In the genomic region with DNA sequence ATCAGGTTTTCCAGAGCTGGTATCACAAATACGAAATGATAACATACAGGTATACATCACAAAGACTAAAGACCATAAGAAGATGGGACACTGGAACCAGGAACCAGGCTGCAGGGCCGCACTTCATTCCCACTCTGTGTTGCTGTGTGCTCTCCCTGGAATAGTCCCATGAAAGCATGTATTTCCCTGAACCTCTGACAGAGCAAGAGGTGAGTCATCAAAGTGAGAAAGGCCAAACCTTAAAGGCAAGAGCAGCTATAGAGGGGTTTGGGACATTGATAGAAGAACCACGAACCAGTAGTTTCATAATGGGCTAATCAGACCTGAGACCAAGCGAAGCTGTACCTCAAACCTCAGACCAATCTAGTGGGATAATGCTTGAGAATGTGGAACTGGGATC, we compare ENCODE assay signal across 23 cellular contexts.
A peak's percentile ranks its signal among the peaks of the same experiment; 100 is the strongest.
DNase-seq lines count a peak whose midpoint lies in the region; FAIRE-seq and TF ChIP-seq lines count a peak whose summit lies in the region.
"Had no signal": no experiment of that assay in that cellular context is flagged by ENCODE, and none has a peak within 500 bp of the region (broad histone marks: within the 10 kb centered on the region; RNA-seq: fewer than 3 reads in every experiment).

No MANE protein-coding gene starts in this region.

- H3K79me2 ChIP-seq in mesendoderm (ENCODE audit: control insufficient read depth, insufficient read depth, low read length) (no peaks in the 10 kb centered on the region), PC-9 (ENCODE audit: low read depth) (no peaks in the 10 kb centered on the region)
- H3K79me2 ChIP-seq: parathyroid adenoma had no signal

- no peak overlapping the region for H3K56ac ChIP-seq in mesendoderm (ENCODE audit: low read length)

- no CpG with 5 or more reads among the region's 4 CpGs for WGBS in mesendoderm (ENCODE audit: extremely low coverage, insufficient coverage, low lambda C conversion rate)

- no TSS peak for BruUV-seq in PC-9 (replicated peaks; lab: Mats Ljungman, UMichigan)

- H4K5ac ChIP-seq in mesendoderm (ENCODE audit: low read length): no peak overlapping the region

- H3K36me3 ChIP-seq in bronchial epithelial cell (ENCODE audit: control insufficient read depth, insufficient read depth, low read length) (no peaks in the 10 kb centered on the region), mesendoderm (ENCODE audit: control insufficient read depth, insufficient read depth, low read length) (no peaks in the 10 kb centered on the region), PC-9 (ENCODE audit: low read depth) (no peaks in the 10 kb centered on the region)
- H3K36me3 ChIP-seq: HAP-1, Peyer's patch, sigmoid colon, upper lobe of left lung had no signal

- no peak overlapping the region for H3K27ac ChIP-seq in mesendoderm (ENCODE audit: low read depth, low read length)
- no peak overlapping the region for H3K27ac ChIP-seq in PC-9
- H3K27ac ChIP-seq: parathyroid adenoma, Peyer's patch, sigmoid colon, SK-N-MC, upper lobe of left lung had no signal

- intact Hi-C loops in PC-9 (cut with micrococcal nuclease; ENCODE audit: unreplicated experiment): no loop called here

- no peak overlapping the region for H2AFZ ChIP-seq in PC-9
- H2AFZ ChIP-seq: parathyroid adenoma had no signal

- no peaks in the 10 kb centered on the region for H3F3A ChIP-seq in PC-9 (ENCODE audit: insufficient read depth, low read depth)

- CTCF ChIA-PET in PC-9 (lab: Charles Lee): no interaction called here

- H3K4me3 ChIP-seq in bronchial epithelial cell (ENCODE audit: low read depth, low read length) (no peak overlapping the region), mesendoderm (ENCODE audit: low read length) (no peak overlapping the region), PC-9 (no peak overlapping the region)
- H3K4me3 ChIP-seq: GM12878, HAP-1, mucosa of descending colon, Peyer's patch, sigmoid colon, SK-N-MC, upper lobe of left lung had no signal

- H3K27me3 ChIP-seq in bronchial epithelial cell (ENCODE audit: control insufficient read depth, insufficient read depth, low read length) (no peaks in the 10 kb centered on the region), mesendoderm (ENCODE audit: insufficient read depth, low read length, poor library complexity) (no peaks in the 10 kb centered on the region), PC-9 (ENCODE audit: insufficient read depth, low read depth) (no peaks in the 10 kb centered on the region)
- H3K27me3 ChIP-seq: Peyer's patch, sigmoid colon, upper lobe of left lung had no signal

- TF ChIP-seq CTCF in bronchial epithelial cell (IDR thresholded peaks at IDR 0.05; ENCODE audit: insufficient read depth, low read length, severe bottlenecking) (no peak), PC-9 (conservative IDR thresholded peaks at IDR 0.05) (no peak)

- H3K23ac ChIP-seq in mesendoderm (ENCODE audit: low read length): no peak overlapping the region

- H3K18ac ChIP-seq in mesendoderm (ENCODE audit: low read length): no peak overlapping the region

- H4K8ac ChIP-seq in mesendoderm (ENCODE audit: low read depth, low read length): no peak overlapping the region

- no peak overlapping the region for H2BK5ac ChIP-seq in mesendoderm (ENCODE audit: low read length)

- H3K9ac ChIP-seq in mesendoderm (ENCODE audit: low read length): no peak overlapping the region
- H3K9ac ChIP-seq: parathyroid adenoma had no signal

- H2AK5ac ChIP-seq in mesendoderm (ENCODE audit: low read length): no peak overlapping the region

- H3K9me2 ChIP-seq in PC-9 (ENCODE audit: insufficient read depth): no peaks in the 10 kb centered on the region

- POLR2A ChIA-PET in PC-9 (lab: Charles Lee; ENCODE audit: unreplicated experiment): no interaction called here

- H2BK15ac ChIP-seq in mesendoderm (replicated peaks; ENCODE audit: low read depth): no peak overlapping the region

- H4K20me1 ChIP-seq in PC-9 (ENCODE audit: insufficient read depth): no peaks in the 10 kb centered on the region

- H2BK120ac ChIP-seq in mesendoderm (ENCODE audit: low read depth, low read length): no peak overlapping the region

- H3K4me1 ChIP-seq in mesendoderm (ENCODE audit: control insufficient read depth, low read depth, low read length) (no peaks in the 10 kb centered on the region), PC-9 (replicated peaks; ENCODE audit: insufficient read depth) (no peaks in the 10 kb centered on the region)
- H3K4me1 ChIP-seq: HAP-1, Peyer's patch, upper lobe of left lung had no signal

- no peak overlapping the region for H3K4me2 ChIP-seq in mesendoderm (ENCODE audit: low read length)
- H3K4me2 ChIP-seq in PC-9: no peak overlapping the region

- no peak overlapping the region for H3K4ac ChIP-seq in mesendoderm (ENCODE audit: low read depth, low read length)

- DNase-seq in EH (ENCODE audit: low read depth) (peak; percentile 66), NCI-H226 (peak; percentile 22), bronchial epithelial cell (ENCODE audit: low read depth) (peak; percentile 53), mesendoderm (peak; percentile 16), PC-9 (no peak), HT-29 (ENCODE audit: low spot score) (no peak), putamen (ENCODE audit: low spot score) (no peak)
- DNase-seq: activated CD4-positive, alpha-beta T cell treated with anti-CD3 and anti-CD28 coated beads, Interleukin-2, amount 50 U/mL, for 4 hours; activated gamma-delta T cell; CD4-positive, alpha-beta T cell; cortex of kidney; Karpas-422; mucosa of descending colon; NCI-H1092 treated with DMSO at 0.1 percent for 48 hours; NCI-H2029 treated with DMSO at 0.1 percent for 48 hours; nephron progenitor cell; Peyer's patch; sigmoid colon; upper lobe of left lung had no signal

- H3K79me1 ChIP-seq in mesendoderm (ENCODE audit: low read length): no peaks in the 10 kb centered on the region

- no peaks in the 10 kb centered on the region for H3K9me3 ChIP-seq in PC-9 (ENCODE audit: insufficient read depth, low read depth)
- H3K9me3 ChIP-seq: HAP-1, mucosa of descending colon, Peyer's patch, sigmoid colon, upper lobe of left lung had no signal

- FAIRE-seq in bronchial epithelial cell (lab: Jason Lieb, UNC): no peak
- FAIRE-seq: GM12878 had no signal

Comparison
In these comparisons a context has a peak if more than half of its experiments do, and no peak if none do; other contexts are left out.
1. DNase-seq: peak in EH (single experiment), NCI-H226 (single experiment), bronchial epithelial cell (single experiment) and mesendoderm (single experiment); none in PC-9 (0 of 2), HT-29 (single experiment) and putamen (single experiment).